23 cellular contexts compared by ENCODE assay signal in genomic region chr4:8603931-8604330, GRCh38. TPM values are rescaled to one million over a fixed set of nuclear protein-coding genes. Genes with fewer than 3 reads are reported as not detected.
A peak's percentile ranks its signal among the peaks of the same experiment; 100 is the strongest.
DNase-seq lines count a peak whose midpoint lies in the region; ATAC-seq, FAIRE-seq and TF ChIP-seq lines count a peak whose summit lies in the region.
"Had no signal": no experiment of that assay in that cellular context is flagged by ENCODE, and none has a peak within 500 bp of the region (broad histone marks: within the 10 kb centered on the region; RNA-seq: fewer than 3 reads in every experiment).

No MANE protein-coding gene starts in this region.

- POLR2A ChIA-PET in HEK293T (lab: Yijun Ruan, JAX): no interaction called here

- H3K4me1 ChIP-seq in BLaER1 (peaks cover 98% of the 10 kb centered on the region), SJCRH30 (peaks cover 26% of the 10 kb centered on the region)
- H3K4me1 ChIP-seq: A549, HAP-1 had no signal

- no peak overlapping the region for H3K27ac Mint-ChIP-seq in activated naive CD4-positive, alpha-beta T cell treated with anti-CD3 and anti-CD28 coated beads, Interleukin-2, amount 10 ng/mL, durations not matched to agents 7 days and 5 days
- H3K27ac Mint-ChIP-seq: CD14-positive monocyte; CD4-positive, alpha-beta T cell; CD8-positive, alpha-beta memory T cell had no signal

- H3K4me3 Mint-ChIP-seq in activated naive CD4-positive, alpha-beta T cell treated with anti-CD3 and anti-CD28 coated beads, Interleukin-2, amount 10 ng/mL, durations not matched to agents 7 days and 5 days: no peak overlapping the region
- H3K4me3 Mint-ChIP-seq: CD14-positive monocyte; CD4-positive, alpha-beta T cell; CD8-positive, alpha-beta memory T cell had no signal

- H3K36me3 ChIP-seq in BLaER1 (no peaks in the 10 kb centered on the region), SJCRH30 (peaks cover 73% of the 10 kb centered on the region)
- H3K36me3 ChIP-seq: HAP-1 had no signal

- no peak for ATAC-seq in HG03095 (IDR thresholded peaks at IDR 0.05; ENCODE audit: unreplicated experiment)
- ATAC-seq: A549 had no signal

- no peaks in the 10 kb centered on the region for H4K20me1 ChIP-seq in BLaER1

- CTCF ChIA-PET in HEK293T (lab: Yijun Ruan, JAX): no interaction called here
- CTCF ChIA-PET in activated naive CD4-positive, alpha-beta T cell treated with anti-CD3 and anti-CD28 coated beads, Interleukin-2, amount 10 ng/mL, durations not matched to agents 7 days and 5 days (lab: Charles Lee): no interaction called here

- H3K27ac ChIP-seq in BLaER1 (peak overlapping the region; percentile 86), SJCRH30 (no peak overlapping the region)
- H3K27ac ChIP-seq: A549 had no signal

- no peaks in the 10 kb centered on the region for H3K9me3 ChIP-seq in BLaER1
- H3K9me3 ChIP-seq in SJCRH30 (replicated peaks): no peaks in the 10 kb centered on the region
- H3K9me3 ChIP-seq: A549, HAP-1 had no signal

- H3K9me3 Mint-ChIP-seq in activated naive CD4-positive, alpha-beta T cell treated with anti-CD3 and anti-CD28 coated beads, Interleukin-2, amount 10 ng/mL, durations not matched to agents 7 days and 5 days: no peaks in the 10 kb centered on the region
- H3K9me3 Mint-ChIP-seq: CD4-positive, alpha-beta T cell; CD8-positive, alpha-beta memory T cell had no signal

- no peak for DNase-seq in HEK293T (ENCODE audit: extremely low spot score)
- peak; percentile 14 for DNase-seq in RPMI7951 (ENCODE audit: low read depth)
- no peak for DNase-seq in SJCRH30
- DNase-seq in activated naive CD4-positive, alpha-beta T cell treated with anti-CD3 and anti-CD28 coated beads, Interleukin-2, amount 10 ng/mL, durations not matched to agents 7 days and 5 days: no peak
- DNase-seq in urothelium cell line (ENCODE audit: low spot score): no peak
- DNase-seq: 8988T; CD4-positive, alpha-beta T cell; CD8-positive, alpha-beta memory T cell; DMS53; DMS79 treated with DMSO at 0.1 percent for 48 hours; GF-D8; GOT3 had no signal

- H3K4me1 Mint-ChIP-seq in activated naive CD4-positive, alpha-beta T cell treated with anti-CD3 and anti-CD28 coated beads, Interleukin-2, amount 10 ng/mL, durations not matched to agents 7 days and 5 days: peaks cover 7% of the 10 kb centered on the region
- H3K4me1 Mint-ChIP-seq: CD14-positive monocyte; CD8-positive, alpha-beta memory T cell had no signal

- H3K9ac ChIP-seq in BLaER1: peak overlapping the region; percentile 50; the same call in 1 of the 2 replicates

- H3K4me2 ChIP-seq in BLaER1: peak overlapping the region; percentile 82
- H3K4me2 ChIP-seq: A549 had no signal

- H3K4me3 ChIP-seq in BLaER1 (0 out of 2 replicates have a peak overlapping the region, but pooled peaks have one; percentile 20), SJCRH30 (no peak overlapping the region)
- H3K4me3 ChIP-seq: A549, HAP-1 had no signal

- no peak for FAIRE-seq in urothelium cell line (lab: Jason Lieb, UNC)
- FAIRE-seq: A549, D721Med, GM12891, GM18507, H54 had no signal

- H3K27me3 ChIP-seq in BLaER1 (no peaks in the 10 kb centered on the region), SJCRH30 (no peaks in the 10 kb centered on the region)

- H3K36me3 Mint-ChIP-seq in activated naive CD4-positive, alpha-beta T cell treated with anti-CD3 and anti-CD28 coated beads, Interleukin-2, amount 10 ng/mL, durations not matched to agents 7 days and 5 days: no peaks in the 10 kb centered on the region
- H3K36me3 Mint-ChIP-seq: CD14-positive monocyte; CD8-positive, alpha-beta memory T cell had no signal

- H3K27me3 Mint-ChIP-seq in activated naive CD4-positive, alpha-beta T cell treated with anti-CD3 and anti-CD28 coated beads, Interleukin-2, amount 10 ng/mL, durations not matched to agents 7 days and 5 days: no peaks in the 10 kb centered on the region

TF ChIP-seq in HEK293T, 16 proteins besides CTCF, POLR2A, EP300 and RAD21:
- TF ChIP-seq L3MBTL2 (conservative IDR thresholded peaks at IDR 0.05): peak; percentile 91
- no peak for TF ChIP-seq SUZ12 (IDR thresholded peaks at IDR 0.05)
- no peak for TF ChIP-seq ZNF384 (IDR thresholded peaks at IDR 0.05)

RNA-seq across cellular contexts. Expression of gene CPZ, which starts 11.4 kb away (rescaled TPM):
- 4.0 and 7.1 TPM in 2 replicates for total RNA-seq in RPMI7951 (2014; rRNA removed; shearing (Covaris generic))
- total RNA-seq in SJCRH30 (2014; rRNA removed; shearing (Covaris generic)): 47.1 and 53.7 TPM in 2 replicates
- total RNA-seq: CD4-positive, alpha-beta T cell; CD8-positive, alpha-beta memory T cell; G401 had no signal

RNA-seq across cellular contexts. Expression of gene GPR78, which starts 23.7 kb away (rescaled TPM):
- total RNA-seq in RPMI7951 (2014; rRNA removed; shearing (Covaris generic)): 0.10 TPM in 1 of 2 replicates, not detected in the other
- total RNA-seq in SJCRH30 (2014; rRNA removed; shearing (Covaris generic)): 1.4 and 3.5 TPM in 2 replicates
- total RNA-seq: CD4-positive, alpha-beta T cell; CD8-positive, alpha-beta memory T cell; Daoy; G401 had no signal
